ENCODE assay signal across 8 cellular contexts in genomic region chr1:59926381-59927243, GRCh38. TPM values are rescaled to one million over a fixed set of nuclear protein-coding genes. Genes with fewer than 3 reads are reported as not detected.
DNase-seq lines count a peak whose midpoint lies in the region; ATAC-seq and TF ChIP-seq lines count a peak whose summit lies in the region.

A gene with protein sequence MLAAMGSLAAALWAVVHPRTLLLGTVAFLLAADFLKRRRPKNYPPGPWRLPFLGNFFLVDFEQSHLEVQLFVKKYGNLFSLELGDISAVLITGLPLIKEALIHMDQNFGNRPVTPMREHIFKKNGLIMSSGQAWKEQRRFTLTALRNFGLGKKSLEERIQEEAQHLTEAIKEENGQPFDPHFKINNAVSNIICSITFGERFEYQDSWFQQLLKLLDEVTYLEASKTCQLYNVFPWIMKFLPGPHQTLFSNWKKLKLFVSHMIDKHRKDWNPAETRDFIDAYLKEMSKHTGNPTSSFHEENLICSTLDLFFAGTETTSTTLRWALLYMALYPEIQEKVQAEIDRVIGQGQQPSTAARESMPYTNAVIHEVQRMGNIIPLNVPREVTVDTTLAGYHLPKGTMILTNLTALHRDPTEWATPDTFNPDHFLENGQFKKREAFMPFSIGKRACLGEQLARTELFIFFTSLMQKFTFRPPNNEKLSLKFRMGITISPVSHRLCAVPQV (minus strand): TSS chr1:59926773. CDS start chr1:59926746, 27 bp downstream.

- DNase-seq in AG09309 (ENCODE audit: low read depth), result no peak
- peak; percentile 61 to 76 (median 68) for DNase-seq in body of pancreas
- peak in 2 of 3 donors; percentile 1 to 7 for DNase-seq in immature natural killer cell

- no peak within 1 kb of the TSS for H3K27ac ChIP-seq in HUES6 (ENCODE audit: low read depth, low read length)
- peak within 1 kb of the TSS in 2 of 4 donors; percentile 6 to 70 for H3K27ac ChIP-seq in body of pancreas
- H3K27ac ChIP-seq in skeletal muscle tissue (ENCODE audit: low read depth, low read length), result peak within 1 kb of the TSS; percentile 89

- no peak for TF ChIP-seq CTCF in AG09309 (IDR thresholded peaks at IDR 0.05; ENCODE audit: control insufficient read depth, insufficient read depth, low read depth, low read length, missing control alignments)
- no peak for TF ChIP-seq CTCF in body of pancreas (IDR thresholded peaks at IDR 0.05)

- H3K27me3 ChIP-seq in HUES6 (ENCODE audit: control insufficient read depth, insufficient read depth, low read length) (peaks cover 69% of the 10 kb centered on the region), body of pancreas (peaks cover 0 to 5% of the 10 kb centered on the region in 2 donors), skeletal muscle tissue (ENCODE audit: control insufficient read depth in 3 of 3, insufficient read depth in 3 of 3, low read length in 3 of 3) (no peaks in the 10 kb centered on the region)

- TF ChIP-seq POLR2A in body of pancreas (IDR thresholded peaks at IDR 0.05), result peak in 2 of 3 donors; percentile 32 to 36

- peak within 1 kb of the TSS; percentile 78 for H3K4me3 Mint-ChIP-seq in T-helper 1 cell treated with Interleukin-12 subunit alpha and Interleukin-12 subunit beta and Interleukin-4 antibody, amounts not matched to agents 30 μg/mL and 1 μg/mL, for 36 hours
- H3K4me3 Mint-ChIP-seq in immature natural killer cell, result peak within 1 kb of the TSS; percentile 82 to 86 (median 83)

- H3K9me3 Mint-ChIP-seq in T-helper 1 cell treated with Interleukin-12 subunit alpha and Interleukin-12 subunit beta and Interleukin-4 antibody, amounts not matched to agents 30 μg/mL and 1 μg/mL, for 36 hours, result peaks cover 17% of the 10 kb centered on the region
- peaks cover 4 to 24% (median 11%) of the 10 kb centered on the region in 6 donors for H3K9me3 Mint-ChIP-seq in immature natural killer cell

- H3K27me3 Mint-ChIP-seq in T-helper 1 cell treated with Interleukin-12 subunit alpha and Interleukin-12 subunit beta and Interleukin-4 antibody, amounts not matched to agents 30 μg/mL and 1 μg/mL, for 36 hours (ENCODE audit: low read depth), result peaks cover 47% of the 10 kb centered on the region
- H3K27me3 Mint-ChIP-seq in immature natural killer cell (ENCODE audit: low read depth in 3 of 3), result peaks cover 0 to 16% (median 7%) of the 10 kb centered on the region in 3 donors

- H3K4me3 ChIP-seq in AG09309 (ENCODE audit: control insufficient read depth, low read depth, low read length) (peak within 1 kb of the TSS; percentile 25), HUES6 (ENCODE audit: low read depth, low read length) (peak within 1 kb of the TSS; percentile 55), body of pancreas (peak within 1 kb of the TSS in 1 of 2 donors; percentile 21), skeletal muscle tissue (ENCODE audit: low read length in 3 of 3) (peak within 1 kb of the TSS; percentile 80 to 84 (median 81))

- H3K9me3 ChIP-seq in HUES6 (ENCODE audit: control insufficient read depth, insufficient read depth, low read depth, low read length) (no peaks in the 10 kb centered on the region), body of pancreas (no peaks in the 10 kb centered on the region), skeletal muscle tissue (ENCODE audit: control insufficient read depth in 3 of 3, low read length in 3 of 3) (peaks cover 0 to 3% (median 2%) of the 10 kb centered on the region in 3 donors)

- H3K9ac ChIP-seq in HUES6 (ENCODE audit: low read length) (no peak within 1 kb of the TSS), skeletal muscle tissue (ENCODE audit: low read depth in 1 of 3, low read length in 3 of 3) (peak within 1 kb of the TSS; percentile 76 to 86 (median 81))

- H3K36me3 ChIP-seq in HUES6 (ENCODE audit: control insufficient read depth, insufficient read depth, low read length), result no peaks in the 10 kb centered on the region
- H3K36me3 ChIP-seq in body of pancreas (replicated peaks in 1 of 2; ENCODE audit: insufficient read depth in 1 of 2, low read depth in 2 of 2), result no peaks in the 10 kb centered on the region
- H3K36me3 ChIP-seq in skeletal muscle tissue (ENCODE audit: control insufficient read depth in 3 of 3, insufficient read depth in 3 of 3, low read length in 3 of 3), result no peaks in the 10 kb centered on the region

- peaks cover 7% of the 10 kb centered on the region for H3K4me1 ChIP-seq in HUES6 (ENCODE audit: control insufficient read depth, insufficient read depth, low read length)
- H3K4me1 ChIP-seq in body of pancreas, result peaks cover 11% of the 10 kb centered on the region
- peaks cover 0 to 8% (median 7%) of the 10 kb centered on the region in 3 donors for H3K4me1 ChIP-seq in skeletal muscle tissue (ENCODE audit: control insufficient read depth in 3 of 3, insufficient read depth in 3 of 3, low read length in 3 of 3)

- peak within 1 kb of the TSS; percentile 15 for H3K27ac Mint-ChIP-seq in T-helper 1 cell treated with Interleukin-12 subunit alpha and Interleukin-12 subunit beta and Interleukin-4 antibody, amounts not matched to agents 30 μg/mL and 1 μg/mL, for 36 hours
- H3K27ac Mint-ChIP-seq in immature natural killer cell, result no peak within 1 kb of the TSS

- intact Hi-C loops in body of pancreas (cut with DNase I), result no loop called here

- ATAC-seq in GM19372 (IDR thresholded peaks at IDR 0.05; ENCODE audit: low read depth, unreplicated experiment), result peak; percentile 90
- ATAC-seq in body of pancreas, result peak; percentile 97
- ATAC-seq in HG02973 (IDR thresholded peaks at IDR 0.05; ENCODE audit: unreplicated experiment), result no peak

- H3K36me3 Mint-ChIP-seq in T-helper 1 cell treated with Interleukin-12 subunit alpha and Interleukin-12 subunit beta and Interleukin-4 antibody, amounts not matched to agents 30 μg/mL and 1 μg/mL, for 36 hours (ENCODE audit: low read depth), result peaks cover 4% of the 10 kb centered on the region
- H3K36me3 Mint-ChIP-seq in immature natural killer cell, result peaks cover 0 to 6% (median 0%) of the 10 kb centered on the region in 3 donors

- peaks cover 12% of the 10 kb centered on the region for H3K4me1 Mint-ChIP-seq in T-helper 1 cell treated with Interleukin-12 subunit alpha and Interleukin-12 subunit beta and Interleukin-4 antibody, amounts not matched to agents 30 μg/mL and 1 μg/mL, for 36 hours (ENCODE audit: low read depth)
- H3K4me1 Mint-ChIP-seq in immature natural killer cell, result peaks cover 10 to 17% of the 10 kb centered on the region in 2 donors

- 1 to 2% methylated on average over 10 to 43 of the region's 43 CpGs for WGBS in body of pancreas, 2 donors

RNA-seq across cellular contexts. Expression of the gene that starts here (rescaled TPM):
- total RNA-seq in body of pancreas (1 to 10 TPM; 2.3 to 4.9 TPM), skeletal muscle tissue (38.1 TPM)
- polyA plus RNA-seq in immature natural killer cell, result under 1 TPM in 1 of 3 donors, not detected in 2; 0.67 TPM

Comparison
In these comparisons a context has a peak if more than half of its experiments do, and no peak if none do; other contexts are left out.
1. Peak in DNase-seq in immature natural killer cell; RNA of the gene not detected or under 1 TPM.